In genomic region chr4:36310793-36311192, GRCh38 we compare ENCODE assay signal across 8 cellular contexts. TPM values are rescaled to one million over a fixed set of nuclear protein-coding genes. Genes with fewer than 3 reads are reported as not detected.
DNase-seq lines count a peak whose midpoint lies in the region; ATAC-seq and TF ChIP-seq lines count a peak whose summit lies in the region.

No MANE protein-coding gene starts in this region.

- H3K4me3 ChIP-seq in osteoblast (ENCODE audit: insufficient read depth, low read length), result no peak overlapping the region
- H3K4me3 ChIP-seq in esophagus muscularis mucosa, result no peak overlapping the region

- H3K23ac ChIP-seq in H9 (ENCODE audit: insufficient read length, low read depth, low read length), result no peak overlapping the region

- no peaks in the 10 kb centered on the region for H3K4me1 ChIP-seq in H9 (ENCODE audit: insufficient read depth, low read length)
- no peaks in the 10 kb centered on the region for H3K4me1 ChIP-seq in osteoblast (ENCODE audit: insufficient read depth, low read length)
- H3K4me1 ChIP-seq in esophagus muscularis mucosa, result no peaks in the 10 kb centered on the region

- no peak overlapping the region for H4K8ac ChIP-seq in H9 (replicated peaks; ENCODE audit: insufficient read length, low read depth, low read length)

- H2BK20ac ChIP-seq in H9 (ENCODE audit: low read depth, low read length, poor library complexity, severe bottlenecking), result no peak overlapping the region

- H3K9ac ChIP-seq in H9 (ENCODE audit: extremely low read depth, insufficient read length, low read length), result peak overlapping the region; percentile 14

- H3K27ac Mint-ChIP-seq in H9, result no peak overlapping the region
- H3K27ac Mint-ChIP-seq in immature natural killer cell, result peak overlapping the region; percentile 59 to 91 (median 70)

- H3K27me3 Mint-ChIP-seq in H9 (ENCODE audit: low read depth), result no peaks in the 10 kb centered on the region
- H3K27me3 Mint-ChIP-seq in immature natural killer cell (ENCODE audit: low read depth in 3 of 3), result peaks cover 0 to 3% (median 0%) of the 10 kb centered on the region in 3 donors

- H3K4me1 Mint-ChIP-seq in H9, result no peaks in the 10 kb centered on the region
- H3K4me1 Mint-ChIP-seq in immature natural killer cell, result peaks cover 35 to 71% of the 10 kb centered on the region in 2 donors

- H3K36me3 ChIP-seq in osteoblast (ENCODE audit: insufficient read depth, low read length) (no peaks in the 10 kb centered on the region), esophagus muscularis mucosa (no peaks in the 10 kb centered on the region)

- H3K4me3 Mint-ChIP-seq in H9 (no peak overlapping the region), immature natural killer cell (peak overlapping the region; percentile 56 to 82 (median 77))

- H3K27me3 ChIP-seq in H9 (ENCODE audit: insufficient read depth, low read length) (no peaks in the 10 kb centered on the region), osteoblast (ENCODE audit: insufficient read depth, low read length) (no peaks in the 10 kb centered on the region), esophagus muscularis mucosa (no peaks in the 10 kb centered on the region)

- TF ChIP-seq EP300 in esophagus muscularis mucosa (IDR thresholded peaks at IDR 0.05), result no peak

- H3K9me3 ChIP-seq in H9 (ENCODE audit: control insufficient read depth, low read depth, low read length) (no peaks in the 10 kb centered on the region), osteoblast (ENCODE audit: low read depth, low read length) (peaks cover 3% of the 10 kb centered on the region), esophagus muscularis mucosa (no peaks in the 10 kb centered on the region)

- peak; percentile 75 for ATAC-seq in GM18498 (IDR thresholded peaks at IDR 0.05; ENCODE audit: unreplicated experiment)

- H2AK5ac ChIP-seq in H9 (ENCODE audit: insufficient read length, low read length), result no peak overlapping the region

- intact Hi-C loops in esophagus muscularis mucosa (cut with DNase I), result no loop called here

- no peak for TF ChIP-seq CTCF in H9 (conservative IDR thresholded peaks at IDR 0.05)
- TF ChIP-seq CTCF in osteoblast (IDR thresholded peaks at IDR 0.05; ENCODE audit: extremely low read depth, low read depth, low read length), result no peak
- no peak for TF ChIP-seq CTCF in esophagus muscularis mucosa (IDR thresholded peaks at IDR 0.05)

- H3K79me2 ChIP-seq in H9 (ENCODE audit: insufficient read depth, low read length) (no peaks in the 10 kb centered on the region), osteoblast (ENCODE audit: insufficient read depth, low read length) (no peaks in the 10 kb centered on the region)

- H3K4ac ChIP-seq in H9 (ENCODE audit: low read depth, low read length), result no peak overlapping the region

- H2AFZ ChIP-seq in H9 (ENCODE audit: low read length), result no peak overlapping the region
- no peak overlapping the region for H2AFZ ChIP-seq in osteoblast (ENCODE audit: low read length)

- H3K14ac ChIP-seq in H9 (ENCODE audit: insufficient read depth, low read length), result no peak overlapping the region

- H3K36me3 Mint-ChIP-seq in H9 (ENCODE audit: insufficient read depth in 1 of 3, low read depth in 3 of 3) (no peaks in the 10 kb centered on the region), immature natural killer cell (peaks cover 10 to 25% (median 19%) of the 10 kb centered on the region in 3 donors)

- no CpG with 5 or more reads among the region's 8 CpGs for WGBS in H9 (ENCODE audit: extremely low coverage, insufficient read length, low lambda C conversion rate)
- 71% methylated on average over 8 of the region's 8 CpGs for WGBS in esophagus muscularis mucosa

- no peak overlapping the region for H2BK120ac ChIP-seq in H9 (ENCODE audit: low read depth, low read length, poor library complexity, severe bottlenecking)

- H4K5ac ChIP-seq in H9 (ENCODE audit: insufficient read length, low read depth, low read length), result no peak overlapping the region

- H3T11ph ChIP-seq in H9 (ENCODE audit: low read length), result no peak overlapping the region

- H3K9me3 Mint-ChIP-seq in H9, result no peaks in the 10 kb centered on the region
- no peaks in the 10 kb centered on the region for H3K9me3 Mint-ChIP-seq in immature natural killer cell

- no peak overlapping the region for H2BK12ac ChIP-seq in H9 (ENCODE audit: insufficient read length, low read depth, low read length)

- no peak overlapping the region for H4K91ac ChIP-seq in H9 (ENCODE audit: insufficient read length, low read depth, low read length)

- DNase-seq in H9, result no peak
- DNase-seq in NCI-H526 (lab: John Stamatoyannopoulos, UW), result peak; percentile 81 to 86
- DNase-seq in immature natural killer cell, result peak; percentile 25 to 38 (median 37)
- no peak for DNase-seq in osteoblast (ENCODE audit: insufficient read length, low spot score, missing footprints)
- DNase-seq in DMS79 treated with DMSO at 0.1 percent for 48 hours (lab: John Stamatoyannopoulos, UW), result no peak
- no peak for DNase-seq in SK-N-DZ (ENCODE audit: low spot score)
- DNase-seq in esophagus muscularis mucosa (ENCODE audit: extremely low spot score), result no peak

- no peaks in the 10 kb centered on the region for H3K79me1 ChIP-seq in H9 (ENCODE audit: insufficient read depth, low read depth, low read length, poor library complexity, severe bottlenecking)

- no peak overlapping the region for H3K18ac ChIP-seq in H9 (ENCODE audit: insufficient read length, low read depth, low read length)

- no peaks in the 10 kb centered on the region for H3K23me2 ChIP-seq in H9 (ENCODE audit: insufficient read length, low read depth, low read length, poor library complexity, severe bottlenecking)

- TF ChIP-seq POLR2A in esophagus muscularis mucosa (IDR thresholded peaks at IDR 0.05; ENCODE audit: low read depth), result no peak

- H4K20me1 ChIP-seq in H9 (ENCODE audit: control insufficient read depth, insufficient read depth, insufficient read length) (no peaks in the 10 kb centered on the region), osteoblast (ENCODE audit: insufficient read depth, low read length) (no peaks in the 10 kb centered on the region)

- H3K4me2 ChIP-seq in H9 (ENCODE audit: insufficient read depth, insufficient read length, low read length) (no peak overlapping the region), osteoblast (ENCODE audit: insufficient read depth, low read length) (no peak overlapping the region)

- H2BK5ac ChIP-seq in H9 (ENCODE audit: insufficient read length, low read length), result no peak overlapping the region

- H3K56ac ChIP-seq in H9 (ENCODE audit: insufficient read length, low read depth, low read length), result no peak overlapping the region

- no peak overlapping the region for H3K27ac ChIP-seq in H9 (ENCODE audit: insufficient read length, low read depth, low read length)
- no peak overlapping the region for H3K27ac ChIP-seq in osteoblast (ENCODE audit: low read depth, low read length)
- H3K27ac ChIP-seq in esophagus muscularis mucosa (replicated peaks in 1 of 4), result no peak overlapping the region

- H2BK15ac ChIP-seq in H9 (ENCODE audit: low read depth, low read length), result no peak overlapping the region

RNA-seq across cellular contexts. Expression of gene DTHD1, which starts 29.4 kb away (rescaled TPM):
- not detected in 2 replicates for total RNA-seq in H9 (2021)
- 10 to 100 TPM in 2 of 3 donors, 1 to 10 TPM in 1; 7.4 to 30.0 (median 15.6) TPM for polyA plus RNA-seq in immature natural killer cell
- total RNA-seq in osteoblast, result not detected in 2 replicates
- polyA plus RNA-seq in SK-N-DZ (2014; cell fraction: cytosol; rRNA removed), result not detected in 2 replicates
- not detected in 2 replicates for polyA plus RNA-seq in SK-N-DZ (2014; cell fraction: nucleus; rRNA removed)
- total RNA-seq in esophagus muscularis mucosa, result under 1 TPM in 2 of 4 donors, not detected in 2; 0.26 to 0.66 TPM

Comparison
In these comparisons a context has a peak if more than half of its experiments do, and no peak if none do; other contexts are left out.
1. DNase-seq: peak in NCI-H526 (2 of 2) and immature natural killer cell (3 of 3); none in H9 (single experiment), osteoblast (single experiment), DMS79 treated with DMSO at 0.1 percent for 48 hours (single experiment), SK-N-DZ (single experiment) and esophagus muscularis mucosa (single experiment).
2. H3K27ac Mint-ChIP-seq: peak in immature natural killer cell (6 of 6); none in H9 (0 of 3).
3. H3K4me3 Mint-ChIP-seq: peak in immature natural killer cell (5 of 5); none in H9 (0 of 2).